Comparison of ENCODE assay signal across 36 cellular contexts in the genomic region with DNA sequence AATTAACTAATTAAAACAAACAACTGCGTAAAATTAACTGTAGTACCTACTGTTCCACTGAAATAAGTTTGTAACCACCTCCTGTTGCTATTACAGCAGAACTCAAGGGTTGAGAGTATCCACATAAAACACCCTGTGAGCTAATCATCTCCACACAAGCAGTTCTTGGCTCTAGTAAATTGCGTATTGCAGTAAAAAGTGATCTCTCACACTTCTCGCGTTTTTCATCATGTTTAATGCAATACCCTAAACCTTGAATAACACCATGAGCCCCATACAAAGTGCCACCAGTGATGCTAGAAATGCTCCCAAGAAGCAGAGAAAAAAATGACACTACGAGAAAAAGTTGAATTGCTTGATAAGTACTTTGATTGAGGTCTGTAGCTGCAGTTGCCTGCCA.
"Had no signal": no experiment of that assay in that cellular context is flagged by ENCODE, and none has a peak within 500 bp of the region (broad histone marks: within the 10 kb centered on the region; RNA-seq: fewer than 3 reads in every experiment).

No MANE protein-coding gene starts in this region.

- H3K4me3 ChIP-seq: MG63 had no signal

- H3K4me2 ChIP-seq: KMS-11 had no signal

- H3K27me3 ChIP-seq: MG63 had no signal

- H3K27ac ChIP-seq: KMS-11 had no signal

- DNase-seq: Karpas-422, Kasumi-1, KG1, MG63, MM.1S, MV-4-11, NCI-H1048, NCI-H1092, NCI-H1092 treated with DMSO at 0.1 percent for 48 hours, NCI-H1105, NCI-H1105 treated with DMSO at 0.1 percent for 48 hours, NCI-H1417, NCI-H1417 treated with DMSO at 0.1 percent for 48 hours, NCI-H1436, NCI-H1436 treated with DMSO at 0.1 percent for 48 hours, NCI-H146, NCI-H1694, NCI-H1694 treated with DMSO at 0.1 percent for 48 hours, NCI-H187, NCI-H187 treated with DMSO at 0.1 percent for 48 hours, NCI-H1930, NCI-H2029, NCI-H2029 treated with DMSO at 0.1 percent for 48 hours, NCI-H2081, NCI-H2081 treated with DMSO at 0.1 percent for 48 hours, NCI-H2107, NCI-H2171, NCI-H2171 treated with DMSO at 0.1 percent for 48 hours, NCI-H2227 treated with DMSO at 0.1 percent for 48 hours, NCI-H226, NCI-H345, NCI-H446, NCI-H446 treated with DMSO at 0.1 percent for 48 hours, NCI-H510A, NCI-H510A treated with DMSO at 0.1 percent for 48 hours had no signal

- H3K9ac ChIP-seq: KMS-11 had no signal

- H3K9me3 ChIP-seq: MG63 had no signal
